1 cellular context compared by ENCODE assay signal in the genomic region with DNA sequence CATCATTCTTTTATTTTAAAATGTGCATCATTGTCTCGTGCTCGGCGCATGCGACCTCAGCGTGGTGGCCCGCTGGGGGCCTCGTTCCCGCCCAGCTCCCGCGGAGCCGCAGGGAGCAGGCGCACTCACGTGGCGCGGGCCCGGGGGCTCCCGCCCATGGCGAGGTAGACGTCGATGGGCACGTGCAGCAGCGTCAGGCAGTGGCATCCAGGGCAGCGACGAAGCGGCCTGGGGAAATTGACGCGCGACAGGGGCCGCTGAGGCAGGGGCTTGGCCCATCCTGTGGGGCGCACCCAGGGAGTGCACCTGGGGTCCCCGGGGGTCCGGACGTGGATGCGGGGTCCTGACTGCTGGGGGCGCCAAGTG.
A peak's percentile ranks its signal among the peaks of the same experiment; 100 is the strongest.
TF ChIP-seq lines count a peak whose summit lies in the region.

No MANE protein-coding gene starts in this region.

TF ChIP-seq in WTC11, 78 proteins besides CTCF, POLR2A, EP300 and RAD21 (continued from another document and continues in another):
- TF ChIP-seq E2F1 (CRISPR knock-in tag; IDR thresholded peaks at IDR 0.05) (no peak; the same call in 1 of the 2 replicates), ZNF416 (CRISPR knock-in tag; IDR thresholded peaks at IDR 0.05) (no peak), NR3C1 (CRISPR knock-in tag; conservative IDR thresholded peaks at IDR 0.05; ENCODE audit: low read depth) (no peak), ATF2 (CRISPR knock-in tag; IDR thresholded peaks at IDR 0.05; ENCODE audit: borderline replicate concordance, low read depth) (peak; percentile 83; the same call in 1 of the 2 replicates), ZNF425 (CRISPR knock-in tag; conservative IDR thresholded peaks at IDR 0.05) (no peak), TEAD1 (CRISPR knock-in tag; IDR thresholded peaks at IDR 0.05) (peak; percentile 60), EMX1 (CRISPR knock-in tag; IDR thresholded peaks at IDR 0.05) (no peak), HMGA2 (CRISPR knock-in tag; IDR thresholded peaks at IDR 0.05) (no peak), ZNF138 (CRISPR knock-in tag; conservative IDR thresholded peaks at IDR 0.05) (peak; percentile 87), USF2 (CRISPR knock-in tag; IDR thresholded peaks at IDR 0.05) (peak; percentile 73), ZSCAN18 (CRISPR knock-in tag; IDR thresholded peaks at IDR 0.05) (no peak), CBFB (CRISPR knock-in tag; IDR thresholded peaks at IDR 0.05; ENCODE audit: low read depth) (no peak), STAT6 (CRISPR knock-in tag; conservative IDR thresholded peaks at IDR 0.05; ENCODE audit: low read depth) (0 out of 2 replicates have a peak, but pooled peaks have one; percentile 47), ATF1 (CRISPR knock-in tag; IDR thresholded peaks at IDR 0.05) (no peak), JAZF1 (CRISPR knock-in tag; IDR thresholded peaks at IDR 0.05) (no peak), ZNF423 (CRISPR knock-in tag; IDR thresholded peaks at IDR 0.05) (no peak), PRDM15 (CRISPR knock-in tag; IDR thresholded peaks at IDR 0.05) (peak; percentile 47), ETV6 (CRISPR knock-in tag; IDR thresholded peaks at IDR 0.05) (peak; percentile 29; the same call in 1 of the 2 replicates), JUN (CRISPR knock-in tag; IDR thresholded peaks at IDR 0.05) (peak; percentile 92)
- TF ChIP-seq, protein P1, sequence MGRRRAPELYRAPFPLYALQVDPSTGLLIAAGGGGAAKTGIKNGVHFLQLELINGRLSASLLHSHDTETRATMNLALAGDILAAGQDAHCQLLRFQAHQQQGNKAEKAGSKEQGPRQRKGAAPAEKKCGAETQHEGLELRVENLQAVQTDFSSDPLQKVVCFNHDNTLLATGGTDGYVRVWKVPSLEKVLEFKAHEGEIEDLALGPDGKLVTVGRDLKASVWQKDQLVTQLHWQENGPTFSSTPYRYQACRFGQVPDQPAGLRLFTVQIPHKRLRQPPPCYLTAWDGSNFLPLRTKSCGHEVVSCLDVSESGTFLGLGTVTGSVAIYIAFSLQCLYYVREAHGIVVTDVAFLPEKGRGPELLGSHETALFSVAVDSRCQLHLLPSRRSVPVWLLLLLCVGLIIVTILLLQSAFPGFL (CRISPR knock-in tag; IDR thresholded peaks at IDR 0.05; ENCODE audit: borderline replicate concordance), result 0 out of 2 replicates have a peak, but pooled peaks have one; percentile 54
- TF ChIP-seq, protein P2, sequence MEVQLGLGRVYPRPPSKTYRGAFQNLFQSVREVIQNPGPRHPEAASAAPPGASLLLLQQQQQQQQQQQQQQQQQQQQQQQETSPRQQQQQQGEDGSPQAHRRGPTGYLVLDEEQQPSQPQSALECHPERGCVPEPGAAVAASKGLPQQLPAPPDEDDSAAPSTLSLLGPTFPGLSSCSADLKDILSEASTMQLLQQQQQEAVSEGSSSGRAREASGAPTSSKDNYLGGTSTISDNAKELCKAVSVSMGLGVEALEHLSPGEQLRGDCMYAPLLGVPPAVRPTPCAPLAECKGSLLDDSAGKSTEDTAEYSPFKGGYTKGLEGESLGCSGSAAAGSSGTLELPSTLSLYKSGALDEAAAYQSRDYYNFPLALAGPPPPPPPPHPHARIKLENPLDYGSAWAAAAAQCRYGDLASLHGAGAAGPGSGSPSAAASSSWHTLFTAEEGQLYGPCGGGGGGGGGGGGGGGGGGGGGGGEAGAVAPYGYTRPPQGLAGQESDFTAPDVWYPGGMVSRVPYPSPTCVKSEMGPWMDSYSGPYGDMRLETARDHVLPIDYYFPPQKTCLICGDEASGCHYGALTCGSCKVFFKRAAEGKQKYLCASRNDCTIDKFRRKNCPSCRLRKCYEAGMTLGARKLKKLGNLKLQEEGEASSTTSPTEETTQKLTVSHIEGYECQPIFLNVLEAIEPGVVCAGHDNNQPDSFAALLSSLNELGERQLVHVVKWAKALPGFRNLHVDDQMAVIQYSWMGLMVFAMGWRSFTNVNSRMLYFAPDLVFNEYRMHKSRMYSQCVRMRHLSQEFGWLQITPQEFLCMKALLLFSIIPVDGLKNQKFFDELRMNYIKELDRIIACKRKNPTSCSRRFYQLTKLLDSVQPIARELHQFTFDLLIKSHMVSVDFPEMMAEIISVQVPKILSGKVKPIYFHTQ (CRISPR knock-in tag; IDR thresholded peaks at IDR 0.05), result no peak
- TF ChIP-seq, protein P3, sequence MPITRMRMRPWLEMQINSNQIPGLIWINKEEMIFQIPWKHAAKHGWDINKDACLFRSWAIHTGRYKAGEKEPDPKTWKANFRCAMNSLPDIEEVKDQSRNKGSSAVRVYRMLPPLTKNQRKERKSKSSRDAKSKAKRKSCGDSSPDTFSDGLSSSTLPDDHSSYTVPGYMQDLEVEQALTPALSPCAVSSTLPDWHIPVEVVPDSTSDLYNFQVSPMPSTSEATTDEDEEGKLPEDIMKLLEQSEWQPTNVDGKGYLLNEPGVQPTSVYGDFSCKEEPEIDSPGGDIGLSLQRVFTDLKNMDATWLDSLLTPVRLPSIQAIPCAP (CRISPR knock-in tag; IDR thresholded peaks at IDR 0.05), result peak; percentile 72; the same call in 1 of the 2 replicates
- TF ChIP-seq, protein P4, sequence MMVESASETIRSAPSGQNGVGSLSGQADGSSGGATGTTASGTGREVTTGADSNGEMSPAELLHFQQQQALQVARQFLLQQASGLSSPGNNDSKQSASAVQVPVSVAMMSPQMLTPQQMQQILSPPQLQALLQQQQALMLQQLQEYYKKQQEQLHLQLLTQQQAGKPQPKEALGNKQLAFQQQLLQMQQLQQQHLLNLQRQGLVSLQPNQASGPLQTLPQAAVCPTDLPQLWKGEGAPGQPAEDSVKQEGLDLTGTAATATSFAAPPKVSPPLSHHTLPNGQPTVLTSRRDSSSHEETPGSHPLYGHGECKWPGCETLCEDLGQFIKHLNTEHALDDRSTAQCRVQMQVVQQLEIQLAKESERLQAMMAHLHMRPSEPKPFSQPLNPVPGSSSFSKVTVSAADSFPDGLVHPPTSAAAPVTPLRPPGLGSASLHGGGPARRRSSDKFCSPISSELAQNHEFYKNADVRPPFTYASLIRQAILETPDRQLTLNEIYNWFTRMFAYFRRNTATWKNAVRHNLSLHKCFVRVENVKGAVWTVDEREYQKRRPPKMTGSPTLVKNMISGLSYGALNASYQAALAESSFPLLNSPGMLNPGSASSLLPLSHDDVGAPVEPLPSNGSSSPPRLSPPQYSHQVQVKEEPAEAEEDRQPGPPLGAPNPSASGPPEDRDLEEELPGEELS (CRISPR knock-in tag; IDR thresholded peaks at IDR 0.05), result peak; percentile 89
